In genomic region chr1:40740992-40741736, GRCh38 we compare ENCODE assay signal across 26 cellular contexts. TPM values are rescaled to one million over a fixed set of nuclear protein-coding genes. Genes with fewer than 3 reads are reported as not detected.
DNase-seq lines count a peak whose midpoint lies in the region; ATAC-seq, FAIRE-seq and TF ChIP-seq lines count a peak whose summit lies in the region.
"Had no signal": no experiment of that assay in that cellular context is flagged by ENCODE, and none has a peak within 500 bp of the region (broad histone marks: within the 10 kb centered on the region; RNA-seq: fewer than 3 reads in every experiment).

No MANE protein-coding gene starts in this region.

- no peak overlapping the region for H3K4me2 ChIP-seq in Karpas-422 (ENCODE audit: low read depth, low read length, poor library complexity, severe bottlenecking)
- H3K4me2 ChIP-seq: BLaER1 had no signal

- no peaks in the 10 kb centered on the region for H4K20me1 ChIP-seq in Karpas-422 (ENCODE audit: insufficient read depth, low read depth, low read length)

- H3K36me3 ChIP-seq in Karpas-422 (ENCODE audit: insufficient read depth, low read length) = peaks cover 56% of the 10 kb centered on the region

- H3K9ac ChIP-seq in Karpas-422 (ENCODE audit: low read length) = no peak overlapping the region
- H3K9ac ChIP-seq: BLaER1 had no signal

- no peak overlapping the region for H3K4me3 ChIP-seq in Karpas-422 (ENCODE audit: low read length)
- H3K4me3 ChIP-seq: BLaER1, GM12878, upper lobe of right lung had no signal

- no peak for FAIRE-seq in GM19239 (lab: Jason Lieb, UNC)
- FAIRE-seq: GM12878 had no signal

- H3K36me3 Mint-ChIP-seq in activated naive CD8-positive, alpha-beta T cell treated with anti-CD3 and anti-CD28 coated beads, Interleukin-2, amount 50 U/mL, for 24 hours (ENCODE audit: low read depth) = peaks cover 38% of the 10 kb centered on the region
- peaks cover 58% of the 10 kb centered on the region for H3K36me3 Mint-ChIP-seq in activated naive CD8-positive, alpha-beta T cell treated with anti-CD3 and anti-CD28 coated beads for 36 hours
- H3K36me3 Mint-ChIP-seq in activated T-helper 17 cell treated with anti-CD3 and anti-CD28 coated beads, Interleukin-2, amount 50 U/mL, for 72 hours (ENCODE audit: low read depth) = peaks cover 81% of the 10 kb centered on the region
- H3K36me3 Mint-ChIP-seq in nephron (ENCODE audit: low read depth) = peaks cover 61% of the 10 kb centered on the region
- peaks cover 18% of the 10 kb centered on the region for H3K36me3 Mint-ChIP-seq in progenitor cell of endocrine pancreas (ENCODE audit: insufficient read depth)

- no peaks in the 10 kb centered on the region for H3K9me2 ChIP-seq in Karpas-422 (replicated peaks; ENCODE audit: insufficient read depth, low read length)

- ATAC-seq in activated naive CD8-positive, alpha-beta T cell treated with anti-CD3 and anti-CD28 coated beads, Interleukin-2, amount 50 U/mL, for 24 hours = peak; percentile 28
- ATAC-seq in activated T-helper 17 cell treated with anti-CD3 and anti-CD28 coated beads, Interleukin-2, amount 50 U/mL, for 72 hours (replicated peaks) = peak; percentile 56
- no peak for ATAC-seq in GM18511 (IDR thresholded peaks at IDR 0.05; ENCODE audit: unreplicated experiment)
- ATAC-seq: GM12878, Panc1, upper lobe of right lung had no signal

- H2AFZ ChIP-seq in Karpas-422 (ENCODE audit: low read length) = no peak overlapping the region

- no peaks in the 10 kb centered on the region for H3K27me3 Mint-ChIP-seq in activated naive CD8-positive, alpha-beta T cell treated with anti-CD3 and anti-CD28 coated beads, Interleukin-2, amount 50 U/mL, for 24 hours
- H3K27me3 Mint-ChIP-seq in activated naive CD8-positive, alpha-beta T cell treated with anti-CD3 and anti-CD28 coated beads for 36 hours = no peaks in the 10 kb centered on the region
- H3K27me3 Mint-ChIP-seq in activated T-helper 17 cell treated with anti-CD3 and anti-CD28 coated beads, Interleukin-2, amount 50 U/mL, for 72 hours = no peaks in the 10 kb centered on the region
- H3K27me3 Mint-ChIP-seq in nephron (ENCODE audit: low read depth) (no peaks in the 10 kb centered on the region), progenitor cell of endocrine pancreas (no peaks in the 10 kb centered on the region)
- H3K27me3 Mint-ChIP-seq: brain had no signal

- no peak overlapping the region for H3K4me3 Mint-ChIP-seq in activated naive CD8-positive, alpha-beta T cell treated with anti-CD3 and anti-CD28 coated beads, Interleukin-2, amount 50 U/mL, for 24 hours
- H3K4me3 Mint-ChIP-seq in activated naive CD8-positive, alpha-beta T cell treated with anti-CD3 and anti-CD28 coated beads for 36 hours = no peak overlapping the region
- peak overlapping the region; percentile 12 for H3K4me3 Mint-ChIP-seq in activated T-helper 17 cell treated with anti-CD3 and anti-CD28 coated beads, Interleukin-2, amount 50 U/mL, for 72 hours
- H3K4me3 Mint-ChIP-seq in nephron (no peak overlapping the region), progenitor cell of endocrine pancreas (ENCODE audit: low read depth) (no peak overlapping the region)
- H3K4me3 Mint-ChIP-seq: brain had no signal

- H3K27ac ChIP-seq in Karpas-422 (ENCODE audit: low read length) = peak overlapping the region; percentile 98
- H3K27ac ChIP-seq: BLaER1, upper lobe of right lung had no signal

- DNase-seq in activated naive CD8-positive, alpha-beta T cell treated with anti-CD3 and anti-CD28 coated beads, Interleukin-2, amount 50 U/mL, for 24 hours = no peak
- no peak for DNase-seq in activated naive CD8-positive, alpha-beta T cell treated with anti-CD3 and anti-CD28 coated beads for 36 hours
- DNase-seq in Karpas-422 (no peak), GM19239 (ENCODE audit: insufficient read length, low spot score) (no peak), progenitor cell of endocrine pancreas (ENCODE audit: low spot score, unreplicated experiment) (no peak)
- DNase-seq: activated CD4-positive, alpha-beta T cell treated with anti-CD3 and anti-CD28 coated beads for 4 hours; activated gamma-delta T cell; DMS153; IMR-90; mesenchymal stem cell; NCI-H146; NCI-H2107; NCI-H446; NCI-H748 treated with DMSO at 0.1 percent for 48 hours; SHP77; stimulated activated CD4-positive, alpha-beta T cell treated with anti-CD3 and anti-CD28 coated beads, Interleukin-12 subunit alpha, Interleukin-12 subunit beta, amount 100 ng/mL, for 4 hours; stimulated activated CD4-positive, alpha-beta T cell treated with anti-CD3 and anti-CD28 coated beads, Interleukin-2, amount 100 ng/mL, for 48 hours; upper lobe of right lung had no signal

- no peaks in the 10 kb centered on the region for H3K9me3 Mint-ChIP-seq in activated naive CD8-positive, alpha-beta T cell treated with anti-CD3 and anti-CD28 coated beads, Interleukin-2, amount 50 U/mL, for 24 hours
- no peaks in the 10 kb centered on the region for H3K9me3 Mint-ChIP-seq in activated naive CD8-positive, alpha-beta T cell treated with anti-CD3 and anti-CD28 coated beads for 36 hours
- H3K9me3 Mint-ChIP-seq in activated T-helper 17 cell treated with anti-CD3 and anti-CD28 coated beads, Interleukin-2, amount 50 U/mL, for 72 hours = no peaks in the 10 kb centered on the region
- H3K9me3 Mint-ChIP-seq in nephron = no peaks in the 10 kb centered on the region
- H3K9me3 Mint-ChIP-seq in progenitor cell of endocrine pancreas (ENCODE audit: low read depth) = no peaks in the 10 kb centered on the region
- H3K9me3 Mint-ChIP-seq: brain had no signal

- H3K4me1 Mint-ChIP-seq in activated naive CD8-positive, alpha-beta T cell treated with anti-CD3 and anti-CD28 coated beads, Interleukin-2, amount 50 U/mL, for 24 hours = peaks cover 41% of the 10 kb centered on the region
- H3K4me1 Mint-ChIP-seq in activated naive CD8-positive, alpha-beta T cell treated with anti-CD3 and anti-CD28 coated beads for 36 hours = peaks cover 50% of the 10 kb centered on the region
- H3K4me1 Mint-ChIP-seq in activated T-helper 17 cell treated with anti-CD3 and anti-CD28 coated beads, Interleukin-2, amount 50 U/mL, for 72 hours = peaks cover 33% of the 10 kb centered on the region
- peaks cover 31% of the 10 kb centered on the region for H3K4me1 Mint-ChIP-seq in nephron
- H3K4me1 Mint-ChIP-seq in progenitor cell of endocrine pancreas (ENCODE audit: low read depth) = peaks cover 3% of the 10 kb centered on the region

- no peaks in the 10 kb centered on the region for H3K27me3 ChIP-seq in Karpas-422 (ENCODE audit: low read length)
- H3K27me3 ChIP-seq: BLaER1, upper lobe of right lung had no signal

- H3K9me3 ChIP-seq in Karpas-422 (ENCODE audit: low read length) = no peaks in the 10 kb centered on the region
- H3K9me3 ChIP-seq: BLaER1, upper lobe of right lung had no signal

- H3K4me1 ChIP-seq in Karpas-422 (ENCODE audit: low read length) = peaks cover 75% of the 10 kb centered on the region

- H3K27ac Mint-ChIP-seq in activated naive CD8-positive, alpha-beta T cell treated with anti-CD3 and anti-CD28 coated beads, Interleukin-2, amount 50 U/mL, for 24 hours = no peak overlapping the region
- no peak overlapping the region for H3K27ac Mint-ChIP-seq in activated naive CD8-positive, alpha-beta T cell treated with anti-CD3 and anti-CD28 coated beads for 36 hours
- peak overlapping the region; percentile 70 for H3K27ac Mint-ChIP-seq in activated T-helper 17 cell treated with anti-CD3 and anti-CD28 coated beads, Interleukin-2, amount 50 U/mL, for 72 hours
- H3K27ac Mint-ChIP-seq in nephron = peak overlapping the region in 2 of 3 experiments; percentile 10 to 86
- no peak overlapping the region for H3K27ac Mint-ChIP-seq in progenitor cell of endocrine pancreas

- H3K79me2 ChIP-seq in Karpas-422 (ENCODE audit: low read length) = peaks cover 89% of the 10 kb centered on the region

- TF ChIP-seq CTCF in nephron (IDR thresholded peaks at IDR 0.05; ENCODE audit: unreplicated experiment in 3 of 3) (no peak), progenitor cell of endocrine pancreas (IDR thresholded peaks at IDR 0.05; ENCODE audit: unreplicated experiment) (no peak)

RNA-seq across cellular contexts. Expression of gene KCNQ4, which starts 42.4 kb away (rescaled TPM):
- under 1 TPM; 0.64 to 0.82 TPM for total RNA-seq in activated naive CD8-positive, alpha-beta T cell treated with anti-CD3 and anti-CD28 coated beads for 36 hours
- 2.3 and 3.2 TPM in 2 replicates for total RNA-seq in Karpas-422 (2014; rRNA removed; shearing (Covaris generic); ENCODE audit: low replicate concordance)
- total RNA-seq in activated T-helper 17 cell treated with anti-CD3 and anti-CD28 coated beads, Interleukin-2, amount 50 U/mL, for 72 hours = 1 to 10 TPM in 1 of 2 donors, under 1 TPM in 1; 0.45 to 1.5 TPM
- 0.67 and 0.73 TPM in 2 replicates for total RNA-seq in progenitor cell of endocrine pancreas
- total RNA-seq: H4, IMR-90 had no signal

RNA-seq across cellular contexts. Expression of gene NFYC, which starts 49.7 kb away (rescaled TPM):
- 10 to 100 TPM; 58.2 to 59.0 TPM for total RNA-seq in activated naive CD8-positive, alpha-beta T cell treated with anti-CD3 and anti-CD28 coated beads for 36 hours
- 52.4 and 62.6 TPM in 2 replicates for total RNA-seq in Karpas-422 (2014; rRNA removed; shearing (Covaris generic); ENCODE audit: low replicate concordance)
- 10 to 100 TPM; 61.2 to 65.2 TPM for total RNA-seq in activated T-helper 17 cell treated with anti-CD3 and anti-CD28 coated beads, Interleukin-2, amount 50 U/mL, for 72 hours
- 73.4 and 74.9 TPM in 2 replicates for total RNA-seq in progenitor cell of endocrine pancreas

Comparison
In these comparisons a context has a peak if more than half of its experiments do, and no peak if none do; other contexts are left out.
1. H3K27ac Mint-ChIP-seq: peak in activated T-helper 17 cell treated with anti-CD3 and anti-CD28 coated beads, Interleukin-2, amount 50 U/mL, for 72 hours (single experiment) and nephron (2 of 3); none in activated naive CD8-positive, alpha-beta T cell treated with anti-CD3 and anti-CD28 coated beads, Interleukin-2, amount 50 U/mL, for 24 hours (single experiment), activated naive CD8-positive, alpha-beta T cell treated with anti-CD3 and anti-CD28 coated beads for 36 hours (single experiment) and progenitor cell of endocrine pancreas (single experiment).